13 cellular contexts compared by ENCODE assay signal in genomic region chr6:125004797-125005595, GRCh38. TPM values are rescaled to one million over a fixed set of nuclear protein-coding genes. Genes with fewer than 3 reads are reported as not detected.
DNase-seq lines count a peak whose midpoint lies in the region; ATAC-seq, FAIRE-seq and TF ChIP-seq lines count a peak whose summit lies in the region.
"Had no signal": no experiment of that assay in that cellular context is flagged by ENCODE, and none has a peak within 500 bp of the region (broad histone marks: within the 10 kb centered on the region; RNA-seq: fewer than 3 reads in every experiment).

No MANE protein-coding gene starts in this region.

- no peaks in the 10 kb centered on the region for H3K9me3 Mint-ChIP-seq in astrocyte (ENCODE audit: unreplicated experiment)
- peaks cover 2% of the 10 kb centered on the region for H3K9me3 Mint-ChIP-seq in activated naive CD4-positive, alpha-beta T cell treated with anti-CD3 and anti-CD28 coated beads for 36 hours
- no peaks in the 10 kb centered on the region for H3K9me3 Mint-ChIP-seq in activated CD4-positive, alpha-beta memory T cell treated with anti-CD3 and anti-CD28 coated beads, Interleukin-2, amount 10 ng/mL, durations not matched to agents 7 days and 5 days

- no peaks in the 10 kb centered on the region for H3K9me3 ChIP-seq in HEK293 (ENCODE audit: control insufficient read depth, insufficient read depth, low read depth, low read length)
- no peaks in the 10 kb centered on the region for H3K9me3 ChIP-seq in astrocyte (ENCODE audit: insufficient read depth, low read depth, low read length)
- no peaks in the 10 kb centered on the region for H3K9me3 ChIP-seq in parathyroid adenoma (ENCODE audit: control insufficient read depth, low read length)

- peaks cover 14% of the 10 kb centered on the region for H4K20me1 ChIP-seq in astrocyte (ENCODE audit: insufficient read depth, low read length)
- H4K20me1 ChIP-seq: BLaER1 treated with 17β-estradiol and CSF1 and Interleukin-3, amounts not matched to agents 10 nM and 100 nM had no signal

- H3K4me1 ChIP-seq in HEK293 (ENCODE audit: control insufficient read depth, insufficient read depth, low read length) (peaks cover 18% of the 10 kb centered on the region), astrocyte (ENCODE audit: insufficient read depth, low read length) (peaks cover 27% of the 10 kb centered on the region), parathyroid adenoma (peaks cover 57% of the 10 kb centered on the region)

- peaks cover 2% of the 10 kb centered on the region for H3K36me3 Mint-ChIP-seq in astrocyte (ENCODE audit: low read depth, unreplicated experiment)
- no peaks in the 10 kb centered on the region for H3K36me3 Mint-ChIP-seq in activated naive CD4-positive, alpha-beta T cell treated with anti-CD3 and anti-CD28 coated beads for 36 hours (ENCODE audit: low read depth)
- no peaks in the 10 kb centered on the region for H3K36me3 Mint-ChIP-seq in activated CD4-positive, alpha-beta memory T cell treated with anti-CD3 and anti-CD28 coated beads, Interleukin-2, amount 10 ng/mL, durations not matched to agents 7 days and 5 days (ENCODE audit: low read depth)
- H3K36me3 Mint-ChIP-seq: CD4-positive, CD25-positive, alpha-beta regulatory T cell had no signal

- no peak overlapping the region for H3K4me3 ChIP-seq in HEK293 (ENCODE audit: low read depth, low read length)
- H3K4me3 ChIP-seq in astrocyte (ENCODE audit: insufficient read depth, low read depth, low read length): no peak overlapping the region
- peak overlapping the region; percentile 43 for H3K4me3 ChIP-seq in parathyroid adenoma (ENCODE audit: low read depth, low read length)
- H3K4me3 ChIP-seq: BLaER1 treated with 17β-estradiol and CSF1 and Interleukin-3, amounts not matched to agents 10 nM and 100 nM; GM23248 had no signal

- no peaks in the 10 kb centered on the region for H3K27me3 Mint-ChIP-seq in astrocyte (ENCODE audit: low read depth, unreplicated experiment)
- H3K27me3 Mint-ChIP-seq in activated naive CD4-positive, alpha-beta T cell treated with anti-CD3 and anti-CD28 coated beads for 36 hours (ENCODE audit: low read depth): peaks cover 3% of the 10 kb centered on the region
- H3K27me3 Mint-ChIP-seq in activated CD4-positive, alpha-beta memory T cell treated with anti-CD3 and anti-CD28 coated beads, Interleukin-2, amount 10 ng/mL, durations not matched to agents 7 days and 5 days: no peaks in the 10 kb centered on the region

- TF ChIP-seq CTCF in HEK293 (tag by site-specific recombination; IDR thresholded peaks at IDR 0.05) (no peak), astrocyte (IDR thresholded peaks at IDR 0.05; ENCODE audit: insufficient read depth, low read depth, low read length) (no peak), parathyroid adenoma (IDR thresholded peaks at IDR 0.05) (no peak)

- H3K4me3 Mint-ChIP-seq in astrocyte (ENCODE audit: unreplicated experiment): no peak overlapping the region
- H3K4me3 Mint-ChIP-seq in activated naive CD4-positive, alpha-beta T cell treated with anti-CD3 and anti-CD28 coated beads for 36 hours: no peak overlapping the region
- H3K4me3 Mint-ChIP-seq in activated CD4-positive, alpha-beta memory T cell treated with anti-CD3 and anti-CD28 coated beads, Interleukin-2, amount 10 ng/mL, durations not matched to agents 7 days and 5 days: no peak overlapping the region
- H3K4me3 Mint-ChIP-seq: CD4-positive, CD25-positive, alpha-beta regulatory T cell had no signal

- H3K9ac ChIP-seq in astrocyte (ENCODE audit: low read length) (no peak overlapping the region), parathyroid adenoma (no peak overlapping the region)
- H3K9ac ChIP-seq: BLaER1 treated with 17β-estradiol and CSF1 and Interleukin-3, amounts not matched to agents 10 nM and 100 nM; GM23248 had no signal

- H3K27ac Mint-ChIP-seq in astrocyte (ENCODE audit: unreplicated experiment): peak overlapping the region; percentile 50
- no peak overlapping the region for H3K27ac Mint-ChIP-seq in activated naive CD4-positive, alpha-beta T cell treated with anti-CD3 and anti-CD28 coated beads for 36 hours
- H3K27ac Mint-ChIP-seq in activated CD4-positive, alpha-beta memory T cell treated with anti-CD3 and anti-CD28 coated beads, Interleukin-2, amount 10 ng/mL, durations not matched to agents 7 days and 5 days: no peak overlapping the region
- H3K27ac Mint-ChIP-seq: CD4-positive, CD25-positive, alpha-beta regulatory T cell had no signal

- H2AFZ ChIP-seq in astrocyte (ENCODE audit: low read depth, low read length): no peak overlapping the region
- no peak overlapping the region for H2AFZ ChIP-seq in parathyroid adenoma
- H2AFZ ChIP-seq: GM23248 had no signal

- DNase-seq in astrocyte (ENCODE audit: low read depth): no peak
- DNase-seq in anterior cingulate cortex (lab: John Stamatoyannopoulos, UW): no peak
- DNase-seq in activated naive CD4-positive, alpha-beta T cell treated with anti-CD3 and anti-CD28 coated beads for 36 hours: no peak
- DNase-seq in activated CD4-positive, alpha-beta memory T cell treated with anti-CD3 and anti-CD28 coated beads, Interleukin-2, amount 10 ng/mL, durations not matched to agents 7 days and 5 days: no peak
- DNase-seq in hypothalamus (lab: John Stamatoyannopoulos, UW): no peak
- DNase-seq: 8988T; CD4-positive, CD25-positive, alpha-beta regulatory T cell; H7 had no signal

- H3K79me2 ChIP-seq in astrocyte (ENCODE audit: insufficient read depth, low read length) (peaks cover 67% of the 10 kb centered on the region), parathyroid adenoma (peaks cover 23% of the 10 kb centered on the region)

- H3K27me3 ChIP-seq in astrocyte (ENCODE audit: insufficient read depth, low read length): no peaks in the 10 kb centered on the region
- no peaks in the 10 kb centered on the region for H3K27me3 ChIP-seq in parathyroid adenoma (ENCODE audit: control insufficient read depth, insufficient read depth, low read length)
- H3K27me3 ChIP-seq: BLaER1 treated with 17β-estradiol and CSF1 and Interleukin-3, amounts not matched to agents 10 nM and 100 nM had no signal

- intact Hi-C loops in activated naive CD4-positive, alpha-beta T cell treated with anti-CD3 and anti-CD28 coated beads for 36 hours (cut with micrococcal nuclease): no loop called here

- no peak overlapping the region for H3K4me2 ChIP-seq in astrocyte (ENCODE audit: low read length)
- H3K4me2 ChIP-seq in parathyroid adenoma (ENCODE audit: low read length): peak overlapping the region; percentile 62
- H3K4me2 ChIP-seq: BLaER1 treated with 17β-estradiol and CSF1 and Interleukin-3, amounts not matched to agents 10 nM and 100 nM had no signal

- H3K4me1 Mint-ChIP-seq in astrocyte (ENCODE audit: low read depth, unreplicated experiment): peaks cover 58% of the 10 kb centered on the region
- no peaks in the 10 kb centered on the region for H3K4me1 Mint-ChIP-seq in activated naive CD4-positive, alpha-beta T cell treated with anti-CD3 and anti-CD28 coated beads for 36 hours (ENCODE audit: low read depth)
- H3K4me1 Mint-ChIP-seq in activated CD4-positive, alpha-beta memory T cell treated with anti-CD3 and anti-CD28 coated beads, Interleukin-2, amount 10 ng/mL, durations not matched to agents 7 days and 5 days: no peaks in the 10 kb centered on the region
- H3K4me1 Mint-ChIP-seq: CD4-positive, CD25-positive, alpha-beta regulatory T cell had no signal

- ATAC-seq in esophagus mucosa: peak; percentile 85

- H3K36me3 ChIP-seq in HEK293 (ENCODE audit: control insufficient read depth in 2 of 2, insufficient read depth in 1 of 2, low read length in 2 of 2): no peaks in the 10 kb centered on the region
- H3K36me3 ChIP-seq in astrocyte (ENCODE audit: insufficient read depth, low read length): no peaks in the 10 kb centered on the region
- no peaks in the 10 kb centered on the region for H3K36me3 ChIP-seq in parathyroid adenoma (ENCODE audit: control insufficient read depth, insufficient read depth, low read length)
- H3K36me3 ChIP-seq: BLaER1 treated with 17β-estradiol and CSF1 and Interleukin-3, amounts not matched to agents 10 nM and 100 nM had no signal

- POLR2A ChIA-PET in HEK293 (lab: Yijun Ruan, JAX): no interaction called here
- POLR2A ChIA-PET in activated CD4-positive, alpha-beta memory T cell treated with anti-CD3 and anti-CD28 coated beads, Interleukin-2, amount 10 ng/mL, durations not matched to agents 7 days and 5 days (lab: Charles Lee): interaction anchor here (0.7 kb wide), 1 partner anchor 168 kb away, joined by 3 read pairs; no protein-coding TSS in a partner anchor

- no peak overlapping the region for H3K27ac ChIP-seq in HEK293 (ENCODE audit: extremely low read depth, low read depth, low read length)
- H3K27ac ChIP-seq in astrocyte (ENCODE audit: low read depth, low read length): no peak overlapping the region
- H3K27ac ChIP-seq in parathyroid adenoma: peak overlapping the region; percentile 85
- H3K27ac ChIP-seq: BLaER1 treated with 17β-estradiol and CSF1 and Interleukin-3, amounts not matched to agents 10 nM and 100 nM; GM23248 had no signal

- no peak for FAIRE-seq in astrocyte (lab: Jason Lieb, UNC)

- CTCF ChIA-PET in HEK293 (lab: Yijun Ruan, JAX): interaction anchor here (0.8 to 1.4 kb wide), 3 partner anchors 10 to 109 kb away, joined by 3 to 4 read pairs (median 3); no protein-coding TSS in a partner anchor
- CTCF ChIA-PET in activated naive CD4-positive, alpha-beta T cell treated with anti-CD3 and anti-CD28 coated beads for 36 hours (lab: Charles Lee): no interaction called here
- CTCF ChIA-PET in activated CD4-positive, alpha-beta memory T cell treated with anti-CD3 and anti-CD28 coated beads, Interleukin-2, amount 10 ng/mL, durations not matched to agents 7 days and 5 days (lab: Charles Lee): no interaction called here

TF ChIP-seq in HEK293, 187 proteins besides CTCF, POLR2A, EP300 and RAD21:
- TF ChIP-seq KLF1 (tag by site-specific recombination; IDR thresholded peaks at IDR 0.05) (no peak), ZNF785 (tag by site-specific recombination; IDR thresholded peaks at IDR 0.05) (no peak), ZNF621 (tag by site-specific recombination; IDR thresholded peaks at IDR 0.05) (no peak), ZNF341 (tag by site-specific recombination; IDR thresholded peaks at IDR 0.05; ENCODE audit: low read depth) (no peak), SETDB1 (IDR thresholded peaks at IDR 0.05; ENCODE audit: insufficient read length, low read length) (peak; percentile 74)

RNA-seq across cellular contexts. Expression of gene RNF217, which starts 42.8 kb away (rescaled TPM):
- total RNA-seq in astrocyte (49.4 and 53.3 TPM in 2 replicates), esophagus mucosa (21.8 TPM)
- 1 to 10 TPM; 1.8 to 2.4 TPM for total RNA-seq in activated naive CD4-positive, alpha-beta T cell treated with anti-CD3 and anti-CD28 coated beads for 36 hours
- 1 to 10 TPM; 1.1 to 2.0 TPM for total RNA-seq in activated CD4-positive, alpha-beta memory T cell treated with anti-CD3 and anti-CD28 coated beads, Interleukin-2, amount 10 ng/mL, durations not matched to agents 7 days and 5 days
